ENCODE assay signal across 8 cellular contexts in genomic region chr4:108172780-108173598, GRCh38. TPM values are rescaled to one million over a fixed set of nuclear protein-coding genes. Genes with fewer than 3 reads are reported as not detected.
A peak's percentile ranks its signal among the peaks of the same experiment; 100 is the strongest.
DNase-seq lines count a peak whose midpoint lies in the region; ATAC-seq, FAIRE-seq and TF ChIP-seq lines count a peak whose summit lies in the region.

No MANE protein-coding gene starts in this region.

- no peak for TF ChIP-seq POLR2A in H54 (IDR thresholded peaks at IDR 0.05; ENCODE audit: low read depth, low read length)

- H3K27ac Mint-ChIP-seq in activated naive CD4-positive, alpha-beta T cell treated with anti-CD3 and anti-CD28 coated beads, Interleukin-2, amount 10 ng/mL, durations not matched to agents 7 days and 5 days = peak overlapping the region; percentile 94

- peaks cover 34% of the 10 kb centered on the region for H3K36me3 Mint-ChIP-seq in activated naive CD4-positive, alpha-beta T cell treated with anti-CD3 and anti-CD28 coated beads, Interleukin-2, amount 10 ng/mL, durations not matched to agents 7 days and 5 days

- ATAC-seq in Right ventricle myocardium inferior (peak; percentile 72), HG03135 (IDR thresholded peaks at IDR 0.05; ENCODE audit: unreplicated experiment) (peak; percentile 45), left cardiac atrium (peak; percentile 79 to 84)

- FAIRE-seq in RCC 7860 (lab: Jason Lieb, UNC) = no peak
- no peak for FAIRE-seq in H54 (lab: Jason Lieb, UNC)

- CTCF ChIA-PET in activated naive CD4-positive, alpha-beta T cell treated with anti-CD3 and anti-CD28 coated beads, Interleukin-2, amount 10 ng/mL, durations not matched to agents 7 days and 5 days (lab: Charles Lee) = interaction anchor here (0.7 to 3.0 kb wide), 12 partner anchors 11 to 398 kb away, joined by 3 to 15 read pairs (median 4); no protein-coding TSS in a partner anchor

- peaks cover 33% of the 10 kb centered on the region for H3K27me3 Mint-ChIP-seq in activated naive CD4-positive, alpha-beta T cell treated with anti-CD3 and anti-CD28 coated beads, Interleukin-2, amount 10 ng/mL, durations not matched to agents 7 days and 5 days

- H3K9me3 Mint-ChIP-seq in activated naive CD4-positive, alpha-beta T cell treated with anti-CD3 and anti-CD28 coated beads, Interleukin-2, amount 10 ng/mL, durations not matched to agents 7 days and 5 days = no peaks in the 10 kb centered on the region

- intact Hi-C loops in Right ventricle myocardium inferior (cut with DNase I) = no loop called here
- intact Hi-C loops in cardiac septum (cut with DNase I) = loop anchor here (5.0 to 10.0 kb wide), 2 partner anchors 179 to 342 kb away; no protein-coding TSS in a partner anchor
- intact Hi-C loops in left cardiac atrium (cut with DNase I) = no loop called here

- H3K4me1 Mint-ChIP-seq in activated naive CD4-positive, alpha-beta T cell treated with anti-CD3 and anti-CD28 coated beads, Interleukin-2, amount 10 ng/mL, durations not matched to agents 7 days and 5 days = peaks cover 64% of the 10 kb centered on the region

- peak overlapping the region; percentile 97 for H3K4me3 Mint-ChIP-seq in activated naive CD4-positive, alpha-beta T cell treated with anti-CD3 and anti-CD28 coated beads, Interleukin-2, amount 10 ng/mL, durations not matched to agents 7 days and 5 days

- DNase-seq in Right ventricle myocardium inferior (ENCODE audit: missing footprints) = no peak
- no peak for DNase-seq in cardiac septum (ENCODE audit: low spot score)
- DNase-seq in RCC 7860 (ENCODE audit: low spot score) = peak; percentile 23
- DNase-seq in activated naive CD4-positive, alpha-beta T cell treated with anti-CD3 and anti-CD28 coated beads, Interleukin-2, amount 10 ng/mL, durations not matched to agents 7 days and 5 days = peak; percentile 80
- DNase-seq in left cardiac atrium = peak; percentile 55
- peak; percentile 43 for DNase-seq in putamen (ENCODE audit: low spot score)
- no peak for DNase-seq in H54 (ENCODE audit: insufficient read length, low spot score)

RNA-seq across cellular contexts. Expression of gene LEF1, which starts 4.3 kb away (rescaled TPM):
- 0.32 TPM for total RNA-seq in Right ventricle myocardium inferior
- 4.5 TPM for total RNA-seq in cardiac septum
- 1 to 10 TPM in 1 of 2 donors, under 1 TPM in 1; 0.71 to 1.3 TPM for total RNA-seq in left cardiac atrium

Comparison
In these comparisons a context has a peak if more than half of its experiments do, and no peak if none do; other contexts are left out.
1. DNase-seq: peak in RCC 7860 (single experiment), activated naive CD4-positive, alpha-beta T cell treated with anti-CD3 and anti-CD28 coated beads, Interleukin-2, amount 10 ng/mL, durations not matched to agents 7 days and 5 days (single experiment), left cardiac atrium (single experiment) and putamen (single experiment); none in Right ventricle myocardium inferior (single experiment), cardiac septum (single experiment) and H54 (single experiment).
2. Peak in every context shown above with its lines, with median percentiles within 50 percentile points of each other: ATAC-seq.